Comparison of ENCODE assay signal across 9 cellular contexts in genomic region chr16:11138769-11139623, GRCh38.
DNase-seq lines count a peak whose midpoint lies in the region; ATAC-seq and TF ChIP-seq lines count a peak whose summit lies in the region.
"Had no signal": no experiment of that assay in that cellular context is flagged by ENCODE, and none has a peak within 500 bp of the region (broad histone marks: within the 10 kb centered on the region; RNA-seq: fewer than 3 reads in every experiment).

No MANE protein-coding gene starts in this region.

- TF ChIP-seq CTCF in gastroesophageal sphincter (IDR thresholded peaks at IDR 0.05) (no peak), suprapubic skin (IDR thresholded peaks at IDR 0.05) (no peak)

- ATAC-seq in gastroesophageal sphincter (peak; percentile 51), HG03565 (IDR thresholded peaks at IDR 0.05; ENCODE audit: unreplicated experiment) (no peak)

- TF ChIP-seq EP300 in gastroesophageal sphincter (IDR thresholded peaks at IDR 0.05) (no peak), suprapubic skin (IDR thresholded peaks at IDR 0.05) (no peak)

- H3K4me3 ChIP-seq in gastroesophageal sphincter = no peak overlapping the region
- no peak overlapping the region for H3K4me3 ChIP-seq in suprapubic skin

- DNase-seq in activated naive CD4-positive, alpha-beta T cell treated with anti-CD3 and anti-CD28 coated beads, Interleukin-2, amount 10 ng/mL, durations not matched to agents 7 days and 5 days = no peak
- DNase-seq in activated naive CD4-positive, alpha-beta T cell treated with Interleukin-2 at 50 U/mL for 16 hours = no peak
- DNase-seq in activated CD4-positive, alpha-beta memory T cell treated with anti-CD3 and anti-CD28 coated beads, Interleukin-2, amount 10 ng/mL, durations not matched to agents 7 days and 5 days = no peak
- DNase-seq in suprapubic skin (ENCODE audit: low spot score in 2 of 2) = no peak
- no peak for DNase-seq in DMS79 treated with DMSO at 0.1 percent for 48 hours (lab: John Stamatoyannopoulos, UW)
- DNase-seq in LoVo (ENCODE audit: low spot score) = no peak
- DNase-seq: naive B cell had no signal

- H3K36me3 Mint-ChIP-seq in activated naive CD4-positive, alpha-beta T cell treated with anti-CD3 and anti-CD28 coated beads, Interleukin-2, amount 10 ng/mL, durations not matched to agents 7 days and 5 days = peaks cover 48% of the 10 kb centered on the region
- peaks cover 36% of the 10 kb centered on the region for H3K36me3 Mint-ChIP-seq in activated CD4-positive, alpha-beta memory T cell treated with anti-CD3 and anti-CD28 coated beads, Interleukin-2, amount 10 ng/mL, durations not matched to agents 7 days and 5 days (ENCODE audit: low read depth)

- H3K27ac Mint-ChIP-seq in activated naive CD4-positive, alpha-beta T cell treated with anti-CD3 and anti-CD28 coated beads, Interleukin-2, amount 10 ng/mL, durations not matched to agents 7 days and 5 days = peak overlapping the region; percentile 65
- H3K27ac Mint-ChIP-seq in activated CD4-positive, alpha-beta memory T cell treated with anti-CD3 and anti-CD28 coated beads, Interleukin-2, amount 10 ng/mL, durations not matched to agents 7 days and 5 days = peak overlapping the region; percentile 68

- H3K4me1 ChIP-seq in gastroesophageal sphincter (peaks cover 0 to 39% (median 4%) of the 10 kb centered on the region in 3 donors), suprapubic skin (peaks cover 47% of the 10 kb centered on the region)

- CTCF ChIA-PET in activated naive CD4-positive, alpha-beta T cell treated with anti-CD3 and anti-CD28 coated beads, Interleukin-2, amount 10 ng/mL, durations not matched to agents 7 days and 5 days (lab: Charles Lee) = interaction anchor here (1.1 to 1.2 kb wide), 2 partner anchors 13 to 24 kb away, joined by 3 read pairs; no protein-coding TSS in a partner anchor
- CTCF ChIA-PET in activated CD4-positive, alpha-beta memory T cell treated with anti-CD3 and anti-CD28 coated beads, Interleukin-2, amount 10 ng/mL, durations not matched to agents 7 days and 5 days (lab: Charles Lee) = interaction anchor here (1.1 kb wide), 1 partner anchor 11 kb away, joined by 3 read pairs; no protein-coding TSS in a partner anchor

- H3K4me3 Mint-ChIP-seq in activated naive CD4-positive, alpha-beta T cell treated with anti-CD3 and anti-CD28 coated beads, Interleukin-2, amount 10 ng/mL, durations not matched to agents 7 days and 5 days = no peak overlapping the region
- no peak overlapping the region for H3K4me3 Mint-ChIP-seq in activated CD4-positive, alpha-beta memory T cell treated with anti-CD3 and anti-CD28 coated beads, Interleukin-2, amount 10 ng/mL, durations not matched to agents 7 days and 5 days
- H3K4me3 Mint-ChIP-seq: naive B cell had no signal

- H3K27me3 ChIP-seq in gastroesophageal sphincter (no peaks in the 10 kb centered on the region), suprapubic skin (no peaks in the 10 kb centered on the region)

- H3K9me3 ChIP-seq in gastroesophageal sphincter (no peaks in the 10 kb centered on the region), suprapubic skin (no peaks in the 10 kb centered on the region)

- WGBS in gastroesophageal sphincter (ENCODE audit: low coverage in 1 of 2), 2 donors = 88 to 92% methylated on average over 7 to 8 of the region's 8 CpGs
- 83% methylated on average over 8 of the region's 8 CpGs for WGBS in suprapubic skin

- POLR2A ChIA-PET in activated CD4-positive, alpha-beta memory T cell treated with anti-CD3 and anti-CD28 coated beads, Interleukin-2, amount 10 ng/mL, durations not matched to agents 7 days and 5 days (lab: Charles Lee) = interaction anchor here (1.0 to 2.3 kb wide), 9 partner anchors 10 to 117 kb away, joined by 3 to 7 read pairs (median 4); partner anchors contain the start of gene SOCS1

- peaks cover 75% of the 10 kb centered on the region for H3K4me1 Mint-ChIP-seq in activated naive CD4-positive, alpha-beta T cell treated with anti-CD3 and anti-CD28 coated beads, Interleukin-2, amount 10 ng/mL, durations not matched to agents 7 days and 5 days
- peaks cover 38% of the 10 kb centered on the region for H3K4me1 Mint-ChIP-seq in activated CD4-positive, alpha-beta memory T cell treated with anti-CD3 and anti-CD28 coated beads, Interleukin-2, amount 10 ng/mL, durations not matched to agents 7 days and 5 days

- no peaks in the 10 kb centered on the region for H3K9me3 Mint-ChIP-seq in activated naive CD4-positive, alpha-beta T cell treated with anti-CD3 and anti-CD28 coated beads, Interleukin-2, amount 10 ng/mL, durations not matched to agents 7 days and 5 days
- no peaks in the 10 kb centered on the region for H3K9me3 Mint-ChIP-seq in activated CD4-positive, alpha-beta memory T cell treated with anti-CD3 and anti-CD28 coated beads, Interleukin-2, amount 10 ng/mL, durations not matched to agents 7 days and 5 days
- H3K9me3 Mint-ChIP-seq: naive B cell had no signal

- no peaks in the 10 kb centered on the region for H3K27me3 Mint-ChIP-seq in activated naive CD4-positive, alpha-beta T cell treated with anti-CD3 and anti-CD28 coated beads, Interleukin-2, amount 10 ng/mL, durations not matched to agents 7 days and 5 days
- no peaks in the 10 kb centered on the region for H3K27me3 Mint-ChIP-seq in activated CD4-positive, alpha-beta memory T cell treated with anti-CD3 and anti-CD28 coated beads, Interleukin-2, amount 10 ng/mL, durations not matched to agents 7 days and 5 days
- H3K27me3 Mint-ChIP-seq: naive B cell had no signal

- TF ChIP-seq POLR2A in gastroesophageal sphincter (IDR thresholded peaks at IDR 0.05) (no peak), suprapubic skin (IDR thresholded peaks at IDR 0.05) (no peak)

- H3K27ac ChIP-seq in gastroesophageal sphincter (no peak overlapping the region), suprapubic skin (peak overlapping the region; percentile 32)

- H3K36me3 ChIP-seq in gastroesophageal sphincter (peaks cover 0 to 7% of the 10 kb centered on the region in 2 donors), suprapubic skin (no peaks in the 10 kb centered on the region)
